In genomic region chr11:16286095-16286494, GRCh38 we compare ENCODE assay signal across 8 cellular contexts.
"Had no signal": no experiment of that assay in that cellular context is flagged by ENCODE, and none has a peak within 500 bp of the region (broad histone marks: within the 10 kb centered on the region; RNA-seq: fewer than 3 reads in every experiment).

No MANE protein-coding gene starts in this region.

- H3K4me3 ChIP-seq: GM23338 had no signal

- H3K9ac ChIP-seq: KMS-11 had no signal

- FAIRE-seq: H1, H54, HTR-8/SVneo had no signal

- H3K4me2 ChIP-seq: GM23338, KMS-11 had no signal

- H3K27ac ChIP-seq: KMS-11 had no signal

- DNase-seq: H9, HCEC 1CT, KBM-7 had no signal

- H2AFZ ChIP-seq: GM23338 had no signal

- ATAC-seq: GM23338 had no signal
